Comparison of ENCODE assay signal across 11 cellular contexts in genomic region chr12:3035815-3036702, GRCh38. TPM values are rescaled to one million over a fixed set of nuclear protein-coding genes. Genes with fewer than 3 reads are reported as not detected.
DNase-seq lines count a peak whose midpoint lies in the region; ATAC-seq and TF ChIP-seq lines count a peak whose summit lies in the region.
"Had no signal": no experiment of that assay in that cellular context is flagged by ENCODE, and none has a peak within 500 bp of the region (broad histone marks: within the 10 kb centered on the region; RNA-seq: fewer than 3 reads in every experiment).

No MANE protein-coding gene starts in this region.

- DNase-seq in MCF 10A (ENCODE audit: unreplicated experiment) (no peak), breast epithelium (ENCODE audit: low spot score in 2 of 2) (no peak), RWPE1 (ENCODE audit: low spot score) (peak; percentile 13), foreskin keratinocyte (no peak), tibial nerve (ENCODE audit: low spot score in 2 of 2) (no peak), 8988T (no peak), EL (no peak)
- DNase-seq in activated naive CD4-positive, alpha-beta T cell treated with anti-CD3 and anti-CD28 coated beads, Interleukin-2, amount 10 ng/mL, durations not matched to agents 7 days and 5 days = no peak
- DNase-seq: activated CD4-positive, CD25-positive, alpha-beta regulatory T cell treated with anti-CD3 and anti-CD28 coated beads, Interleukin-2, amount 50 U/mL, for 72 hours; effector memory CD8-positive, alpha-beta T cell; NCI-H1436 treated with DMSO at 0.1 percent for 48 hours had no signal

- H3K9me3 ChIP-seq in breast epithelium (no peaks in the 10 kb centered on the region), tibial nerve (no peaks in the 10 kb centered on the region)

- no peak overlapping the region for H3K27ac Mint-ChIP-seq in MCF 10A (ENCODE audit: low read depth, unreplicated experiment)
- H3K27ac Mint-ChIP-seq in activated naive CD4-positive, alpha-beta T cell treated with anti-CD3 and anti-CD28 coated beads, Interleukin-2, amount 10 ng/mL, durations not matched to agents 7 days and 5 days = no peak overlapping the region

- no peaks in the 10 kb centered on the region for H3K4me1 Mint-ChIP-seq in MCF 10A (ENCODE audit: insufficient read depth, unreplicated experiment)
- no peaks in the 10 kb centered on the region for H3K4me1 Mint-ChIP-seq in activated naive CD4-positive, alpha-beta T cell treated with anti-CD3 and anti-CD28 coated beads, Interleukin-2, amount 10 ng/mL, durations not matched to agents 7 days and 5 days

- peak in 1 of 2 donors; percentile 31 for TF ChIP-seq EP300 in tibial nerve (IDR thresholded peaks at IDR 0.05)

- ATAC-seq in foreskin keratinocyte = no peak
- ATAC-seq: effector memory CD8-positive, alpha-beta T cell had no signal

- no peaks in the 10 kb centered on the region for H3K9me3 Mint-ChIP-seq in MCF 10A (ENCODE audit: unreplicated experiment)
- no peaks in the 10 kb centered on the region for H3K9me3 Mint-ChIP-seq in activated naive CD4-positive, alpha-beta T cell treated with anti-CD3 and anti-CD28 coated beads, Interleukin-2, amount 10 ng/mL, durations not matched to agents 7 days and 5 days
- H3K9me3 Mint-ChIP-seq: effector memory CD8-positive, alpha-beta T cell had no signal

- BruUV-seq in MCF 10A (replicated peaks; lab: Mats Ljungman, UMichigan) = no TSS peak

- H3K4me3 ChIP-seq in breast epithelium (no peak overlapping the region), tibial nerve (no peak overlapping the region)

- CTCF ChIA-PET in MCF 10A (lab: Yijun Ruan, JAX) (interaction anchor here (0.6 kb wide), 1 partner anchor 94 kb away, joined by 3 read pairs; no protein-coding TSS in a partner anchor), RWPE1 (lab: Yijun Ruan, JAX) (no interaction called here)
- CTCF ChIA-PET in activated naive CD4-positive, alpha-beta T cell treated with anti-CD3 and anti-CD28 coated beads, Interleukin-2, amount 10 ng/mL, durations not matched to agents 7 days and 5 days (lab: Charles Lee) = no interaction called here

- no peaks in the 10 kb centered on the region for H3K36me3 ChIP-seq in breast epithelium
- peaks cover 0 to 33% (median 0%) of the 10 kb centered on the region in 3 donors for H3K36me3 ChIP-seq in tibial nerve

- no peak overlapping the region for H3K4me3 Mint-ChIP-seq in MCF 10A (ENCODE audit: unreplicated experiment)
- H3K4me3 Mint-ChIP-seq in activated naive CD4-positive, alpha-beta T cell treated with anti-CD3 and anti-CD28 coated beads, Interleukin-2, amount 10 ng/mL, durations not matched to agents 7 days and 5 days = no peak overlapping the region
- H3K4me3 Mint-ChIP-seq: effector memory CD8-positive, alpha-beta T cell had no signal

- POLR2A ChIA-PET in MCF 10A (lab: Yijun Ruan, JAX) (no interaction called here), RWPE1 (lab: Yijun Ruan, JAX; ENCODE audit: low non-redundant PET) (no interaction called here)

- H3K4me1 ChIP-seq in breast epithelium (no peaks in the 10 kb centered on the region), foreskin keratinocyte (no peaks in the 10 kb centered on the region), tibial nerve (peaks cover 0 to 21% (median 0%) of the 10 kb centered on the region in 4 donors)

- TF ChIP-seq POLR2A in breast epithelium (IDR thresholded peaks at IDR 0.05) = no peak
- TF ChIP-seq POLR2A in tibial nerve (IDR thresholded peaks at IDR 0.05) = peak in 1 of 2 donors; percentile 25

- H3K27ac ChIP-seq in breast epithelium (no peak overlapping the region), RWPE1 (no peak overlapping the region), foreskin keratinocyte (no peak overlapping the region), tibial nerve (peak overlapping the region; percentile 14 to 86 (median 70))

- TF ChIP-seq CTCF in MCF 10A (IDR thresholded peaks at IDR 0.05; ENCODE audit: unreplicated experiment) (peak; percentile 15), breast epithelium (IDR thresholded peaks at IDR 0.05) (peak in 1 of 3 donors; percentile 8), RWPE1 (conservative IDR thresholded peaks at IDR 0.05; ENCODE audit: low read depth) (no peak), foreskin keratinocyte (conservative IDR thresholded peaks at IDR 0.05) (peak; percentile 54), tibial nerve (IDR thresholded peaks at IDR 0.05) (peak; percentile 16 to 52 (median 43))

- peaks cover 41% of the 10 kb centered on the region for H3K36me3 Mint-ChIP-seq in MCF 10A (ENCODE audit: insufficient read depth, unreplicated experiment)
- no peaks in the 10 kb centered on the region for H3K36me3 Mint-ChIP-seq in activated naive CD4-positive, alpha-beta T cell treated with anti-CD3 and anti-CD28 coated beads, Interleukin-2, amount 10 ng/mL, durations not matched to agents 7 days and 5 days

- WGBS in tibial nerve, 2 donors = 38 to 48% methylated on average over 14 to 16 of the region's 16 CpGs

- H3K27me3 ChIP-seq in breast epithelium = no peaks in the 10 kb centered on the region
- H3K27me3 ChIP-seq in foreskin keratinocyte = no peaks in the 10 kb centered on the region
- no peaks in the 10 kb centered on the region for H3K27me3 ChIP-seq in tibial nerve

- intact Hi-C loops in MCF 10A (cut with micrococcal nuclease) = loop anchor here (2.0 to 10.0 kb wide), 2 partner anchors 151 to 181 kb away; partner anchors contain the start of gene TEX52
- intact Hi-C loops in breast epithelium (cut with DNase I; ENCODE audit: low total_unique reads) = no loop called here

- no peaks in the 10 kb centered on the region for H3K27me3 Mint-ChIP-seq in MCF 10A (ENCODE audit: insufficient read depth, unreplicated experiment)
- H3K27me3 Mint-ChIP-seq in activated naive CD4-positive, alpha-beta T cell treated with anti-CD3 and anti-CD28 coated beads, Interleukin-2, amount 10 ng/mL, durations not matched to agents 7 days and 5 days = peaks cover 9% of the 10 kb centered on the region

RNA-seq across cellular contexts. Expression of gene TSPAN9, which starts 41.1 kb away (rescaled TPM):
- total RNA-seq in MCF 10A (2022) (12.6 and 13.4 TPM in 2 replicates), breast epithelium (10 to 100 TPM; 16.8 to 44.9 (median 36.9) TPM), foreskin keratinocyte (17.9 and 19.2 TPM in 2 replicates), tibial nerve (10 to 100 TPM; 15.7 to 32.6 (median 26.2) TPM)
- polyA plus RNA-seq in foreskin keratinocyte = 16.2 and 19.0 TPM in 2 replicates

Comparison
In these comparisons a context has a peak if more than half of its experiments do, and no peak if none do; other contexts are left out.
1. H3K27ac ChIP-seq: peak in tibial nerve (4 of 4); none in breast epithelium (0 of 2), RWPE1 (single experiment) and foreskin keratinocyte (single experiment).